In the genomic region with DNA sequence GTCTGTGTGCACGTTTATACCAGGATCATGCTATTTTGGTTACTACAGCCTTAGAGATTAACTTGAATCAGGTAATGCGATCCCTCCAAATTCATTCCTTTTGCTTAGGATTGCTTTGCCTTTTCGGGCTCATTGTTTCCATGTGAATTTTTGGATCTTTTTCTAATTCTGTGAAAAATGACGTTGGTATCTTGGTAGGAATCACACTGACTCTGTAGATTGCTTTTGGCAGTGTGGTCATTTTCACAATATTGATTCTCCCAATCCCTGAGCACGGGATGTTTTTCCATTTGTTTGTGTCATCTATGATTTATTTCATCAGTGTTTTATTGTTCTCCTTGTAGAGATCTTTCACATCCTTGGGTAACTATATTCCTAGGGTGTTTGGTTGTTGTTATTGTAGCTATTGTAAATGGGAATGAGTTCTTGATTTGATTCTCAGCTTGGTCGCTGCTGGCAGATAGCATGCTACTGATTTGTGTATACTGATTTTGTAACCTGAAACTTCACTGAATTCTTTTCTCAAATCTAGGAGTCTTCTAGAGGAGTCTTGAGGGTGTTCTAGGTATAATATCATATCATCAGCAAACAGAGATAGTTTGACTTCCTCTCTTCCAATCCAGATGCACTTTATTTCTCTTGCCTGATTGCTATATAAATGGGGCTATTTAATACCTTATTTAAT, we compare ENCODE assay signal across 1 cellular context.
TF ChIP-seq lines count a peak whose summit lies in the region.

No MANE protein-coding gene starts in this region.

TF ChIP-seq in GM12891, 5 proteins besides CTCF, POLR2A, EP300 and RAD21:
- TF ChIP-seq PAX5 (IDR thresholded peaks at IDR 0.05; ENCODE audit: insufficient read depth, low read length, severe bottlenecking) (no peak), SPI1 (IDR thresholded peaks at IDR 0.05; ENCODE audit: low read depth, low read length) (no peak), POU2F2 (IDR thresholded peaks at IDR 0.05; ENCODE audit: low read depth, low read length) (no peak), POLR2AphosphoS5 (IDR thresholded peaks at IDR 0.05; ENCODE audit: low read depth, low read length) (no peak), TAF1 (IDR thresholded peaks at IDR 0.05; ENCODE audit: low read depth, low read length) (no peak)
TF ChIP-seq in GM12891: peak in this region for 0.
